Comparison of ENCODE assay signal across 8 cellular contexts in the genomic region with DNA sequence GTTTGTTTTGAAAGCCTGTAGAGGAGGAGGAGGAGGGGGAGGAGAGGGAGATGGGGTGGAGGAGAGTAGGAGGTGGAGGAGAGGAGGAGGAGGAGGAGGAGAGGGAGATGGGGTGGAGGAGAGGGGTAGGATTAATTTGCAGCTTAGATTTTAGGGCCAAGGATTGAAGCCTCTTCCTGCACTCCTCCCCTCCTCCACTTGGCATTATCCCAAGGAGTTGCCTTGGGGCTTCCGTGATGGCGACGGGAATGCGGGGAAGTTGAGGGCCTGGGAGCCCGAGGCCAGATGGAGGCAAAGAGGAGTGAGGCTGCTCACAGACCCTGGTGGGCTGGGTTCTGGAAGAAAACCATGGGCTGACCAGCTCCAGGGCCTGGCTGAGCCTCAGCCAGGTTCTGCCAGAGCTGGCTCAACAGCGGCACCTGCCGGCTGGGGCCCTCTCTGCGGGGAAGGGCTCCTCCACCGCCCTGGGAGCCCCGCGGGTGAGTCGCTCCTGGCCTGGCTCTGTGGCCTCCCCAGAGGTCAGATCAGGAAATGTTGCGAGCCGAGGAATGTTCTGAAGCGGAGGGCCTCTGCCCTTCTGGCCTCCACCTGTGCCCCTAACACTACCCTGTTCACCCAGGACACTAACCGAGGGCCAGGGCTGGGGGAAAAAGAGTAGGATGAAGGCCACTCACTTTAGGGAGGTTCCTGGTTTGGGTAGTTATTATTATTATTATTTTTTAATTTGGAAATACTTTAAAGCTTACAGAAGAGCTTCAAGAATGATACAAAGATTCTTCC. TPM values are rescaled to one million over a fixed set of nuclear protein-coding genes. Genes with fewer than 3 reads are reported as not detected.
DNase-seq lines count a peak whose midpoint lies in the region; ATAC-seq and TF ChIP-seq lines count a peak whose summit lies in the region.

No MANE protein-coding gene starts in this region.

- H3K9me3 ChIP-seq in trophoblast cell (ENCODE audit: insufficient read depth, low read depth, low read length) = no peaks in the 10 kb centered on the region

- no peak overlapping the region for H3K9ac ChIP-seq in trophoblast cell (ENCODE audit: low read length)

- H3K9me3 Mint-ChIP-seq in Calu3 (ENCODE audit: low read depth, unreplicated experiment) (no peaks in the 10 kb centered on the region), type B pancreatic cell (no peaks in the 10 kb centered on the region)

- H3K36me3 Mint-ChIP-seq in Calu3 (ENCODE audit: insufficient read depth, unreplicated experiment) (peaks cover 26% of the 10 kb centered on the region), type B pancreatic cell (no peaks in the 10 kb centered on the region)

- H3K27ac Mint-ChIP-seq in Calu3 (ENCODE audit: unreplicated experiment) (peak overlapping the region; percentile 86), type B pancreatic cell (peak overlapping the region; percentile 56)

- H3K79me1 ChIP-seq in trophoblast cell (ENCODE audit: low read length) = peaks cover 5% of the 10 kb centered on the region

- DNase-seq in Calu3 = peak; percentile 100
- peak; percentile 88 for DNase-seq in NB4 (ENCODE audit: low read depth)
- DNase-seq in SKM-1 treated with dmso at 0.1 percent for 144 hours (lab: John Stamatoyannopoulos, UW; ENCODE audit: unreplicated experiment) = peak; percentile 83
- peak; percentile 77 for DNase-seq in activated naive CD8-positive, alpha-beta T cell treated with anti-CD3 and anti-CD28 coated beads, Interleukin-2, amount 50 U/mL, for 16 hours (ENCODE audit: low read depth, low spot score)
- DNase-seq in Right ventricle myocardium superior = peak; percentile 95
- DNase-seq in trophoblast cell = peak; percentile 97 to 99
- DNase-seq in type B pancreatic cell (ENCODE audit: extremely low spot score, unreplicated experiment) = peak; percentile 94

- no peak overlapping the region for H3K4me2 ChIP-seq in trophoblast cell (ENCODE audit: low read length)

- H3K27ac ChIP-seq in trophoblast cell (ENCODE audit: low read depth, low read length) = no peak overlapping the region

- peak overlapping the region; percentile 79 for H2AFZ ChIP-seq in trophoblast cell (ENCODE audit: insufficient read depth, low read length, poor library complexity)

- CTCF ChIA-PET in Calu3 (lab: Charles Lee) = interaction anchor here (0.6 to 7.4 kb wide), 11 partner anchors 9 to 186 kb away, joined by 3 to 253 read pairs (median 8); partner anchors contain the start of genes ACBD4, HEXIM1 and HEXIM2

- H3K14ac ChIP-seq in trophoblast cell (ENCODE audit: low read length) = peak overlapping the region; percentile 50

- no TSS peak for BruUV-seq in Calu3 (replicated peaks; lab: Mats Ljungman, UMichigan)

- no peak overlapping the region for H2BK5ac ChIP-seq in trophoblast cell (ENCODE audit: low read depth, low read length, poor library complexity)

- H3K4me3 ChIP-seq in NB4 (ENCODE audit: low read depth, low read length) (no peak overlapping the region), trophoblast cell (ENCODE audit: low read depth, low read length) (no peak overlapping the region)

- ATAC-seq in GM21825 (IDR thresholded peaks at IDR 0.05; ENCODE audit: unreplicated experiment) (peak; percentile 87), Right ventricle myocardium superior (ENCODE audit: poor library complexity) (peak; percentile 96)

- H2BK12ac ChIP-seq in trophoblast cell (ENCODE audit: low read length) = no peak overlapping the region

- peak overlapping the region; percentile 49 for H2BK120ac ChIP-seq in trophoblast cell (ENCODE audit: insufficient read depth, low read length, poor library complexity)

- WGBS in trophoblast cell (ENCODE audit: extremely low coverage, insufficient coverage, insufficient read length) = no CpG with 5 or more reads among the region's 16 CpGs

- peaks cover 3% of the 10 kb centered on the region in 2 experiments for H3K4me1 ChIP-seq in trophoblast cell (ENCODE audit: control insufficient read depth in 1 of 2, insufficient read depth in 2 of 2, low read length in 2 of 2)

- intact Hi-C loops in Calu3 (cut with micrococcal nuclease; ENCODE audit: unreplicated experiment) = loop anchor here (1.0 to 2.0 kb wide), 2 partner anchors 25 to 62 kb away; partner anchors contain the start of gene ACBD4
- intact Hi-C loops in Right ventricle myocardium superior (cut with DNase I) = loop anchor here (1.0 to 10.0 kb wide), 2 partner anchors 62 to 283 kb away; partner anchors contain the start of genes ACBD4 and GFAP

- H3K18ac ChIP-seq in trophoblast cell (ENCODE audit: low read length) = no peak overlapping the region

- H3K23ac ChIP-seq in trophoblast cell (ENCODE audit: low read length) = no peak overlapping the region

- peaks cover 30% of the 10 kb centered on the region for H3K4me1 Mint-ChIP-seq in Calu3 (ENCODE audit: low read depth, unreplicated experiment)
- peaks cover 10% of the 10 kb centered on the region for H3K4me1 Mint-ChIP-seq in type B pancreatic cell (ENCODE audit: unreplicated experiment)

- no peaks in the 10 kb centered on the region for H3K36me3 ChIP-seq in trophoblast cell (ENCODE audit: control insufficient read depth in 1 of 2, insufficient read depth in 2 of 2, low read length in 2 of 2)

- H3K4me3 Mint-ChIP-seq in Calu3 (ENCODE audit: low read depth, unreplicated experiment) = no peak overlapping the region
- H3K4me3 Mint-ChIP-seq in type B pancreatic cell = no peak overlapping the region

- H3K27me3 Mint-ChIP-seq in Calu3 (ENCODE audit: unreplicated experiment) (no peaks in the 10 kb centered on the region), type B pancreatic cell (no peaks in the 10 kb centered on the region)

- H4K91ac ChIP-seq in trophoblast cell (ENCODE audit: low read depth, low read length) = peak overlapping the region; percentile 9

- no peaks in the 10 kb centered on the region for H3K27me3 ChIP-seq in trophoblast cell (ENCODE audit: insufficient read depth, low read length)

- H3K79me2 ChIP-seq in trophoblast cell (ENCODE audit: control insufficient read depth, insufficient read depth, low read length, poor library complexity) = no peaks in the 10 kb centered on the region

- no peak overlapping the region for H4K12ac ChIP-seq in trophoblast cell (ENCODE audit: low read depth, low read length)

- peak; percentile 100 for TF ChIP-seq CTCF in Calu3 (IDR thresholded peaks at IDR 0.05; ENCODE audit: unreplicated experiment)
- TF ChIP-seq CTCF in NB4 (IDR thresholded peaks at IDR 0.05; ENCODE audit: low read depth, low read length) = peak; percentile 94
- peak; percentile 100 for TF ChIP-seq CTCF in type B pancreatic cell (conservative IDR thresholded peaks at IDR 0.05)

- H2AK5ac ChIP-seq in trophoblast cell (ENCODE audit: low read length) = no peak overlapping the region

- TF ChIP-seq POLR2A in NB4 (IDR thresholded peaks at IDR 0.05; ENCODE audit: extremely low read depth, insufficient read length) = no peak

- H3K4ac ChIP-seq in trophoblast cell (ENCODE audit: low read depth, low read length) = no peak overlapping the region

- H4K8ac ChIP-seq in trophoblast cell (ENCODE audit: low read depth, low read length) = peak overlapping the region; percentile 90

RNA-seq across cellular contexts. Expression of gene FMNL1, which starts 23.9 kb away (rescaled TPM):
- total RNA-seq in Calu3 (2022) (8.5 and 9.6 TPM in 2 replicates), Right ventricle myocardium superior (12.0 TPM), type B pancreatic cell (ENCODE audit: low replicate concordance) (1.9 and 6.0 TPM in 2 replicates)
- polyA plus RNA-seq in trophoblast cell (2013) = 2.4 and 2.8 TPM in 2 replicates

RNA-seq across cellular contexts. Expression of gene HEXIM2, which starts 36.1 kb away (rescaled TPM):
- total RNA-seq in Calu3 (2022) (16.3 and 17.1 TPM in 2 replicates), Right ventricle myocardium superior (8.0 TPM), type B pancreatic cell (ENCODE audit: low replicate concordance) (5.3 and 11.5 TPM in 2 replicates)
- polyA plus RNA-seq in trophoblast cell (2013) = 4.2 and 4.3 TPM in 2 replicates

RNA-seq across cellular contexts. Expression of gene HEXIM1, which starts 49.5 kb away (rescaled TPM):
- total RNA-seq in Calu3 (2022) (57.2 and 64.7 TPM in 2 replicates), Right ventricle myocardium superior (31.2 TPM), type B pancreatic cell (ENCODE audit: low replicate concordance) (27.5 and 34.5 TPM in 2 replicates)
- polyA plus RNA-seq in trophoblast cell (2013) = 108 and 114 TPM in 2 replicates
